ENCODE assay signal across 8 cellular contexts in genomic region chr12:120116792-120117651, GRCh38. TPM values are rescaled to one million over a fixed set of nuclear protein-coding genes. Genes with fewer than 3 reads are reported as not detected.
DNase-seq lines count a peak whose midpoint lies in the region; ATAC-seq and TF ChIP-seq lines count a peak whose summit lies in the region.

No MANE protein-coding gene starts in this region.

- no peaks in the 10 kb centered on the region for H3K27me3 Mint-ChIP-seq in activated T-cell treated with anti-CD3 and anti-CD28 coated beads, Interleukin-2, amount 50 U/mL, for 24 hours

- peak overlapping the region; percentile 90 for H3K4me3 Mint-ChIP-seq in activated T-cell treated with anti-CD3 and anti-CD28 coated beads, Interleukin-2, amount 50 U/mL, for 24 hours

- ATAC-seq in GM21737 (IDR thresholded peaks at IDR 0.05; ENCODE audit: unreplicated experiment): peak; percentile 42

- DNase-seq in DMS53 (lab: John Stamatoyannopoulos, UW) (peak; percentile 99), PC-9 (peak; percentile 70 to 98)
- DNase-seq in activated T-cell treated with anti-CD3 and anti-CD28 coated beads, Interleukin-2, amount 50 U/mL, for 24 hours: peak; percentile 99
- DNase-seq in stimulated activated CD8-positive, alpha-beta memory T cell treated with anti-CD3 and anti-CD28 coated beads, Interleukin-7, amount 100 ng/mL, for 1 hour (ENCODE audit: low read depth in 2 of 2): peak; percentile 96 to 97

- H3K27ac ChIP-seq in KMS-11 (peak overlapping the region; percentile 84), PC-9 (peak overlapping the region; percentile 69), esophagus (ENCODE audit: low read depth in 2 of 2, low read length in 1 of 2) (peak overlapping the region; percentile 98), muscle layer of duodenum (ENCODE audit: low read length) (peak overlapping the region; percentile 79)

- H4K20me1 ChIP-seq in KMS-11 (ENCODE audit: insufficient read depth) (no peaks in the 10 kb centered on the region), PC-9 (ENCODE audit: insufficient read depth) (peaks cover 11% of the 10 kb centered on the region)

- POLR2A ChIA-PET in PC-9 (lab: Charles Lee; ENCODE audit: unreplicated experiment): interaction anchor here (0.6 to 1.6 kb wide), 4 partner anchors 175 to 448 kb away, joined by 3 to 10 read pairs (median 4); partner anchors contain the start of gene RNU4-2

- TSS peak; percentile 50 for BruUV-seq in PC-9 (replicated peaks; lab: Mats Ljungman, UMichigan)

- intact Hi-C loops in PC-9 (cut with micrococcal nuclease; ENCODE audit: unreplicated experiment): loop anchor here (5.0 kb wide), 1 partner anchor 175 kb away; the partner anchor contains the start of genes RNU4-1 and RNU4-2

- peaks cover 81% of the 10 kb centered on the region for H3K4me1 Mint-ChIP-seq in activated T-cell treated with anti-CD3 and anti-CD28 coated beads, Interleukin-2, amount 50 U/mL, for 24 hours (ENCODE audit: low read depth)

- H3F3A ChIP-seq in PC-9 (ENCODE audit: insufficient read depth, low read depth): peaks cover 32% of the 10 kb centered on the region

- peaks cover 60% of the 10 kb centered on the region for H3K36me3 Mint-ChIP-seq in activated T-cell treated with anti-CD3 and anti-CD28 coated beads, Interleukin-2, amount 50 U/mL, for 24 hours (ENCODE audit: low read depth)

- no peaks in the 10 kb centered on the region for H3K9me3 ChIP-seq in PC-9 (ENCODE audit: insufficient read depth, low read depth)
- no peaks in the 10 kb centered on the region for H3K9me3 ChIP-seq in esophagus (ENCODE audit: control insufficient read depth in 2 of 2, insufficient read depth in 1 of 2, low read depth in 1 of 2, low read length in 1 of 2)
- H3K9me3 ChIP-seq in muscle layer of duodenum (ENCODE audit: control insufficient read depth in 1 of 2, low read length in 2 of 2): no peaks in the 10 kb centered on the region

- H3K4me1 ChIP-seq in KMS-11 (ENCODE audit: low read depth, poor library complexity, severe bottlenecking) (peaks cover 54% of the 10 kb centered on the region), PC-9 (replicated peaks; ENCODE audit: insufficient read depth) (peaks cover 28% of the 10 kb centered on the region), esophagus (ENCODE audit: control insufficient read depth in 2 of 2, insufficient read depth in 2 of 2, low read length in 1 of 2) (peaks cover 0 to 14% of the 10 kb centered on the region in 2 donors), muscle layer of duodenum (ENCODE audit: control insufficient read depth in 1 of 2, insufficient read depth in 2 of 2, low read length in 2 of 2) (peaks cover 20 to 44% of the 10 kb centered on the region in 2 donors)

- H3K9me2 ChIP-seq in PC-9 (ENCODE audit: insufficient read depth): no peaks in the 10 kb centered on the region

- H3K4me3 ChIP-seq in KMS-11 (IDR thresholded peaks at IDR 0.05; ENCODE audit: insufficient read depth, low read depth, low read length) (no peak overlapping the region), PC-9 (peak overlapping the region; percentile 85), esophagus (ENCODE audit: low read depth in 1 of 2, low read length in 2 of 2) (peak overlapping the region; percentile 80 to 92), muscle layer of duodenum (ENCODE audit: low read depth in 1 of 2, low read length in 2 of 2) (peak overlapping the region; percentile 81 to 92)

- H3K36me3 ChIP-seq in KMS-11 (ENCODE audit: insufficient read depth): no peaks in the 10 kb centered on the region
- no peaks in the 10 kb centered on the region for H3K36me3 ChIP-seq in PC-9 (ENCODE audit: low read depth)
- H3K36me3 ChIP-seq in esophagus (ENCODE audit: control insufficient read depth in 2 of 2, insufficient read depth in 2 of 2, low read length in 1 of 2): peaks cover 0 to 7% of the 10 kb centered on the region in 2 donors
- H3K36me3 ChIP-seq in muscle layer of duodenum (ENCODE audit: control insufficient read depth in 1 of 2, insufficient read depth in 2 of 2, low read length in 2 of 2): no peaks in the 10 kb centered on the region

- peak overlapping the region; percentile 41 for H2AFZ ChIP-seq in KMS-11 (ENCODE audit: low read depth)
- peak overlapping the region; percentile 86 for H2AFZ ChIP-seq in PC-9

- CTCF ChIA-PET in PC-9 (lab: Charles Lee): interaction anchor here (0.5 to 0.7 kb wide), 3 partner anchors 86 to 808 kb away, joined by 3 to 8 read pairs (median 7); no protein-coding TSS in a partner anchor

- H3K27ac Mint-ChIP-seq in activated T-cell treated with anti-CD3 and anti-CD28 coated beads, Interleukin-2, amount 50 U/mL, for 24 hours: peak overlapping the region; percentile 94

- peak overlapping the region; percentile 64 for H3K9ac ChIP-seq in KMS-11

- H3K27me3 ChIP-seq in KMS-11 (ENCODE audit: insufficient read depth, low read depth) (no peaks in the 10 kb centered on the region), PC-9 (ENCODE audit: insufficient read depth, low read depth) (no peaks in the 10 kb centered on the region), esophagus (ENCODE audit: control insufficient read depth in 1 of 2, insufficient read depth in 2 of 2, low read length in 2 of 2) (no peaks in the 10 kb centered on the region), muscle layer of duodenum (ENCODE audit: low read depth, low read length) (no peaks in the 10 kb centered on the region)

- H3K79me2 ChIP-seq in KMS-11 (ENCODE audit: insufficient read depth, low read depth) (peaks cover 59% of the 10 kb centered on the region; the same call in 1 of the 2 replicates), PC-9 (ENCODE audit: low read depth) (peaks cover 52% of the 10 kb centered on the region)

- no peak for TF ChIP-seq CTCF in KMS-11 (conservative IDR thresholded peaks at IDR 0.05; ENCODE audit: low read depth, low read length)
- no peak for TF ChIP-seq CTCF in PC-9 (conservative IDR thresholded peaks at IDR 0.05)

- H3K9me3 Mint-ChIP-seq in activated T-cell treated with anti-CD3 and anti-CD28 coated beads, Interleukin-2, amount 50 U/mL, for 24 hours: no peaks in the 10 kb centered on the region

- WGBS in esophagus, 2 donors: 0% methylated on average over 84 to 91 of the region's 91 CpGs

- H3K4me2 ChIP-seq in KMS-11 (peak overlapping the region; percentile 89; the same call in 1 of the 2 replicates), PC-9 (peak overlapping the region; percentile 97)

RNA-seq across cellular contexts. Expression of gene RAB35, which starts 0.5 kb away (rescaled TPM):
- total RNA-seq in PC-9 (2021): 48.6 and 52.0 TPM in 2 replicates
- polyA plus RNA-seq in esophagus: 10 to 100 TPM; 33.5 to 34.3 TPM
